ENCODE assay signal across 27 cellular contexts in the genomic region with DNA sequence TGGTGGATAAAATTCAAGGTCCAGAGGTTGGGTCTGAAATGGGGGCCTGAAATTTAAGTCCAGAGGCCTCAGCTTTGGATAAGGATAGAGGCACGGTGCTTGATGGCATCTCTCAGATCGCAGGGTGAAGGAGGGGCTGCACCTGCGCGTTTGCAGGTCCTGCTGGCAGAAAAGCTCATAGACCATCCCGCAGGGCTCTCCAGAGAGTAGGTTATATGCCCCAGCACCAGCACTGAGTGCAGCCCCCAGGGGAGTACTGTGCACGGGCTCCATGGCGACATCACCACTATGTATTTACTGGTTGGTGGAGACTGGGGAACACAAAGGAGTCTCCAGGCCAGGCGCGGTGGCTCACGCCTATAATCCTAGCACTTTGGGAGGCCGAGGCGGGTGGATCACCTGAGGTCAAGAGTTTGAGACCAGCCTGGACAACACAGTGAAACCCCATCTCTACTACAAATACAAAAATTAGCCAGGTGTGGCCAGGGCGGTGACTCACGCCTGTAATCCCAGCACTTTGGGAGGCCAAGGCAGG.
"Had no signal": no experiment of that assay in that cellular context is flagged by ENCODE, and none has a peak within 500 bp of the region (broad histone marks: within the 10 kb centered on the region; RNA-seq: fewer than 3 reads in every experiment).

No MANE protein-coding gene starts in this region.

- H3K4me3 Mint-ChIP-seq: activated CD4-positive, alpha-beta T cell treated with anti-CD3 and anti-CD28 coated beads, Interleukin-2, amount 10 ng/mL, durations not matched to agents 7 days and 5 days; activated CD8-positive, alpha-beta T cell treated with anti-CD3 and anti-CD28 coated beads for 36 hours; activated T-cell treated with anti-CD3 and anti-CD28 coated beads, Interleukin-2, amount 50 U/mL, for 4 hours; activated T-helper 17 cell treated with anti-CD3 and anti-CD28 coated beads, Interleukin-2, amount 50 U/mL, for 72 hours; natural killer cell treated with Interleukin-12 subunit alpha and Interleukin-12 subunit beta and Interleukin-15 and Interleukin-18, amount 100 ng/mL, for 72 hours; stimulated activated naive B cell treated with anti-CD40 and anti-IgM and Interleukin-4, amounts not matched to agents 10 μg/mL and 1 μg/mL and 100 μg/mL, for 72 hours had no signal

- H3K9me3 Mint-ChIP-seq: activated CD4-positive, alpha-beta T cell treated with anti-CD3 and anti-CD28 coated beads, Interleukin-2, amount 10 ng/mL, durations not matched to agents 7 days and 5 days; activated CD8-positive, alpha-beta T cell treated with anti-CD3 and anti-CD28 coated beads for 36 hours; activated T-cell treated with anti-CD3 and anti-CD28 coated beads, Interleukin-2, amount 50 U/mL, for 4 hours; activated T-helper 17 cell treated with anti-CD3 and anti-CD28 coated beads, Interleukin-2, amount 50 U/mL, for 72 hours; natural killer cell treated with Interleukin-12 subunit alpha and Interleukin-12 subunit beta and Interleukin-15 and Interleukin-18, amount 100 ng/mL, for 72 hours; stimulated activated naive B cell treated with anti-CD40 and anti-IgM and Interleukin-4, amounts not matched to agents 10 μg/mL and 1 μg/mL and 100 μg/mL, for 72 hours had no signal

- DNase-seq: activated CD4-positive, alpha-beta T cell treated with anti-CD3 and anti-CD28 coated beads for 1 hour; activated CD4-positive, alpha-beta T cell treated with anti-CD3 and anti-CD28 coated beads, Interleukin-2, amount 10 ng/mL, durations not matched to agents 7 days and 5 days; activated CD8-positive, alpha-beta T cell treated with anti-CD3 and anti-CD28 coated beads for 36 hours; activated gamma-delta T cell treated with Interleukin-2 at 50 U/mL for 16 hours; activated naive CD4-positive, alpha-beta T cell treated with anti-CD3 and anti-CD28 coated beads, Interleukin-2, amount 50 U/mL, for 16 hours; activated T-cell treated with anti-CD3 and anti-CD28 coated beads, Interleukin-2, amount 50 U/mL, for 4 hours; amniotic stem cell; central memory CD4-positive, alpha-beta T cell; dermis blood vessel endothelial cell; effector CD4-positive, alpha-beta T cell; foreskin melanocyte; left ventricle myocardium inferior; mesendoderm; ovary; psoas muscle; stimulated activated CD4-positive, alpha-beta T cell treated with anti-CD3 and anti-CD28 coated beads, Interleukin-15, amount 100 ng/mL, for 24 hours; stimulated activated CD4-positive, alpha-beta T cell treated with anti-CD3 and anti-CD28 coated beads, Interleukin-2, amount 100 ng/mL, for 24 hours; stimulated activated naive B cell treated with anti-CD40 and anti-IgM and Interleukin-4, amounts not matched to agents 10 μg/mL and 1 μg/mL and 100 μg/mL, for 72 hours; stomach; thyroid gland had no signal

- H3K4me3 ChIP-seq: esophagus muscularis mucosa, left ventricle myocardium inferior, lung, ovary, psoas muscle, stomach, thyroid gland, upper lobe of left lung, vagina had no signal

- H3K9me3 ChIP-seq: esophagus muscularis mucosa, left ventricle myocardium inferior, neutrophil, ovary, psoas muscle, stomach, thyroid gland, upper lobe of left lung, vagina had no signal

- H3K27ac Mint-ChIP-seq: activated CD4-positive, alpha-beta T cell treated with anti-CD3 and anti-CD28 coated beads, Interleukin-2, amount 10 ng/mL, durations not matched to agents 7 days and 5 days; activated CD8-positive, alpha-beta T cell treated with anti-CD3 and anti-CD28 coated beads for 36 hours; activated T-helper 17 cell treated with anti-CD3 and anti-CD28 coated beads, Interleukin-2, amount 50 U/mL, for 72 hours; stimulated activated naive B cell treated with anti-CD40 and anti-IgM and Interleukin-4, amounts not matched to agents 10 μg/mL and 1 μg/mL and 100 μg/mL, for 72 hours had no signal

- H3K27me3 Mint-ChIP-seq: activated CD4-positive, alpha-beta T cell treated with anti-CD3 and anti-CD28 coated beads, Interleukin-2, amount 10 ng/mL, durations not matched to agents 7 days and 5 days; activated CD8-positive, alpha-beta T cell treated with anti-CD3 and anti-CD28 coated beads for 36 hours; activated T-helper 17 cell treated with anti-CD3 and anti-CD28 coated beads, Interleukin-2, amount 50 U/mL, for 72 hours; natural killer cell treated with Interleukin-12 subunit alpha and Interleukin-12 subunit beta and Interleukin-15 and Interleukin-18, amount 100 ng/mL, for 72 hours; stimulated activated naive B cell treated with anti-CD40 and anti-IgM and Interleukin-4, amounts not matched to agents 10 μg/mL and 1 μg/mL and 100 μg/mL, for 72 hours had no signal

- H3K27me3 ChIP-seq: esophagus muscularis mucosa, neutrophil, ovary, stomach, thyroid gland, upper lobe of left lung, vagina had no signal

- H3K36me3 Mint-ChIP-seq: natural killer cell treated with Interleukin-12 subunit alpha and Interleukin-12 subunit beta and Interleukin-15 and Interleukin-18, amount 100 ng/mL, for 72 hours had no signal

- H3K36me3 ChIP-seq: esophagus muscularis mucosa, left ventricle myocardium inferior, neutrophil, ovary, stomach, thyroid gland, upper lobe of left lung, vagina had no signal

- ATAC-seq: activated CD8-positive, alpha-beta T cell treated with anti-CD3 and anti-CD28 coated beads for 36 hours; activated T-cell treated with anti-CD3 and anti-CD28 coated beads, Interleukin-2, amount 50 U/mL, for 4 hours; activated T-helper 17 cell treated with anti-CD3 and anti-CD28 coated beads, Interleukin-2, amount 50 U/mL, for 72 hours; natural killer cell treated with Interleukin-12 subunit alpha and Interleukin-12 subunit beta and Interleukin-15 and Interleukin-18, amount 100 ng/mL, for 72 hours; psoas muscle; stimulated activated naive B cell treated with anti-CD40 and anti-IgM and Interleukin-4, amounts not matched to agents 10 μg/mL and 1 μg/mL and 100 μg/mL, for 72 hours had no signal

- H3K27ac ChIP-seq: left ventricle myocardium inferior, neutrophil, ovary, psoas muscle, stomach, thyroid gland, upper lobe of left lung, vagina had no signal
